ENCODE assay signal across 9 cellular contexts in genomic region chr9:111399772-111400563, GRCh38.
DNase-seq lines count a peak whose midpoint lies in the region; ATAC-seq, FAIRE-seq and TF ChIP-seq lines count a peak whose summit lies in the region.
"Had no signal": no experiment of that assay in that cellular context is flagged by ENCODE, and none has a peak within 500 bp of the region (broad histone marks: within the 10 kb centered on the region; RNA-seq: fewer than 3 reads in every experiment).

No MANE protein-coding gene starts in this region.

- peak; percentile 74 for DNase-seq in DMS53 (lab: John Stamatoyannopoulos, UW)
- no peak for DNase-seq in HFFc6
- DNase-seq in SW480 (ENCODE audit: low spot score) = peak; percentile 17
- no peak for DNase-seq in kidney
- no peak for DNase-seq in stimulated activated naive CD4-positive, alpha-beta T cell treated with Interleukin-2 at 50 U/mL for 16 hours (lab: John Stamatoyannopoulos, UW)
- DNase-seq in NCI-H1436 treated with DMSO at 0.1 percent for 48 hours (lab: John Stamatoyannopoulos, UW) = no peak
- no peak for DNase-seq in NCI-H2107 treated with DMSO at 0.1 percent for 48 hours (lab: John Stamatoyannopoulos, UW; ENCODE audit: unreplicated experiment)

- intact Hi-C loops in kidney (cut with DNase I) = no loop called here

- no peak for ATAC-seq in GM21825 (IDR thresholded peaks at IDR 0.05; ENCODE audit: unreplicated experiment)

- H3K4me1 ChIP-seq in kidney (ENCODE audit: control insufficient read depth in 1 of 2, insufficient read depth in 1 of 2, low read depth in 1 of 2, low read length in 2 of 2) = no peaks in the 10 kb centered on the region

- H3K4me3 Mint-ChIP-seq in HFFc6 = no peak overlapping the region
- H3K4me3 Mint-ChIP-seq: central memory CD8-positive, alpha-beta T cell had no signal

- no peak overlapping the region for H3K27ac ChIP-seq in kidney (ENCODE audit: low read depth in 2 of 2, low read length in 2 of 2)

- H3K36me3 ChIP-seq in kidney (ENCODE audit: control insufficient read depth in 1 of 2, insufficient read depth in 2 of 2, low read length in 2 of 2) = peaks cover 16 to 30% of the 10 kb centered on the region in 2 donors

- H3K4me3 ChIP-seq in kidney (ENCODE audit: low read length in 2 of 2) = no peak overlapping the region

- no peak overlapping the region for H3K9ac ChIP-seq in kidney (ENCODE audit: low read length in 2 of 2)

- peaks cover 11% of the 10 kb centered on the region for H3K4me1 Mint-ChIP-seq in HFFc6 (ENCODE audit: low read depth)

- peaks cover 2% of the 10 kb centered on the region; the same call in 1 of the 2 replicates for H3K27me3 Mint-ChIP-seq in HFFc6 (ENCODE audit: insufficient read depth)
- H3K27me3 Mint-ChIP-seq: central memory CD8-positive, alpha-beta T cell had no signal

- no peak overlapping the region for H3K27ac Mint-ChIP-seq in HFFc6

- peaks cover 34% of the 10 kb centered on the region for H3K9me3 Mint-ChIP-seq in HFFc6

- TF ChIP-seq CTCF in HFFc6 (IDR thresholded peaks at IDR 0.05) (peak; percentile 68), kidney (IDR thresholded peaks at IDR 0.05; ENCODE audit: borderline replicate concordance, extremely low read depth, insufficient read depth) (peak; percentile 3)

- H3K36me3 Mint-ChIP-seq in HFFc6 (ENCODE audit: low read depth) = peaks cover 66% of the 10 kb centered on the region

- H3K9me3 ChIP-seq in kidney (ENCODE audit: control insufficient read depth in 1 of 2, low read length in 2 of 2) = peaks cover 0 to 3% of the 10 kb centered on the region in 2 donors

- no peak for FAIRE-seq in kidney (lab: Jason Lieb, UNC)

Comparison
In these comparisons a context has a peak if more than half of its experiments do, and no peak if none do; other contexts are left out.
1. DNase-seq: peak in DMS53 (single experiment) and SW480 (single experiment); none in HFFc6 (single experiment), kidney (single experiment), stimulated activated naive CD4-positive, alpha-beta T cell treated with Interleukin-2 at 50 U/mL for 16 hours (single experiment), NCI-H1436 treated with DMSO at 0.1 percent for 48 hours (single experiment) and NCI-H2107 treated with DMSO at 0.1 percent for 48 hours (single experiment).